10 cellular contexts compared by ENCODE assay signal in genomic region chr11:88508558-88508807, GRCh38.
DNase-seq lines count a peak whose midpoint lies in the region; ATAC-seq and TF ChIP-seq lines count a peak whose summit lies in the region.
"Had no signal": no experiment of that assay in that cellular context is flagged by ENCODE, and none has a peak within 500 bp of the region (broad histone marks: within the 10 kb centered on the region; RNA-seq: fewer than 3 reads in every experiment).

No MANE protein-coding gene starts in this region.

- TF ChIP-seq CTCF in AG09309 (IDR thresholded peaks at IDR 0.05; ENCODE audit: control insufficient read depth, insufficient read depth, low read depth, low read length, missing control alignments) (no peak), colonic mucosa (IDR thresholded peaks at IDR 0.05) (no peak), GM10248 (IDR thresholded peaks at IDR 0.05; ENCODE audit: control extremely low read depth, extremely low read depth, low read depth, missing control alignments) (no peak)

- no peaks in the 10 kb centered on the region for H3K36me3 ChIP-seq in colonic mucosa
- H3K36me3 ChIP-seq: SJCRH30 had no signal

- H3K4me1 Mint-ChIP-seq in natural killer cell treated with Interleukin-12 subunit alpha and Interleukin-12 subunit beta and Interleukin-15 and Interleukin-18, amount 100 ng/mL, for 72 hours (ENCODE audit: low read depth in 2 of 2), result peaks cover 14 to 16% of the 10 kb centered on the region in 2 donors

- peak overlapping the region; percentile 85 for H3K4me3 Mint-ChIP-seq in natural killer cell treated with Interleukin-12 subunit alpha and Interleukin-12 subunit beta and Interleukin-15 and Interleukin-18, amount 100 ng/mL, for 72 hours

- no peak overlapping the region for H3K27ac ChIP-seq in colonic mucosa
- H3K27ac ChIP-seq: KMS-11, SJCRH30 had no signal

- CTCF ChIA-PET in GM10248 (lab: Yijun Ruan, JAX), result interaction anchor here (1.0 to 1.6 kb wide), 2 partner anchors 23 to 35 kb away, joined by 3 to 4 read pairs; no protein-coding TSS in a partner anchor

- no peaks in the 10 kb centered on the region for H3K9me3 Mint-ChIP-seq in natural killer cell treated with Interleukin-12 subunit alpha and Interleukin-12 subunit beta and Interleukin-15 and Interleukin-18, amount 100 ng/mL, for 72 hours

- H3K4me3 ChIP-seq in AG09309 (ENCODE audit: control insufficient read depth, low read depth, low read length) (peak overlapping the region; percentile 35), colonic mucosa (peak overlapping the region; percentile 29)
- H3K4me3 ChIP-seq: SJCRH30 had no signal

- DNase-seq in AG09309 (ENCODE audit: low read depth), result no peak
- no peak for DNase-seq in colonic mucosa
- DNase-seq in natural killer cell treated with Interleukin-12 subunit alpha and Interleukin-12 subunit beta and Interleukin-15 and Interleukin-18, amount 100 ng/mL, for 72 hours (ENCODE audit: low spot score), result no peak
- DNase-seq in SIG-M5 (lab: John Stamatoyannopoulos, UW), result no peak
- no peak for DNase-seq in GF-D8 (lab: John Stamatoyannopoulos, UW)
- no peak for DNase-seq in GM10248 (ENCODE audit: extremely low spot score)
- DNase-seq in glomerular visceral epithelial cell (ENCODE audit: extremely low spot score), result no peak
- DNase-seq: SJCRH30 had no signal

- no peaks in the 10 kb centered on the region for H3K4me1 ChIP-seq in colonic mucosa
- H3K4me1 ChIP-seq: SJCRH30 had no signal

- peaks cover 26 to 60% of the 10 kb centered on the region in 2 donors for H3K27me3 Mint-ChIP-seq in natural killer cell treated with Interleukin-12 subunit alpha and Interleukin-12 subunit beta and Interleukin-15 and Interleukin-18, amount 100 ng/mL, for 72 hours

- POLR2A ChIA-PET in GM10248 (lab: Yijun Ruan, JAX), result no interaction called here

- H3K9me3 ChIP-seq in colonic mucosa, result no peaks in the 10 kb centered on the region
- H3K9me3 ChIP-seq: SJCRH30 had no signal

- intact Hi-C loops in colonic mucosa (cut with DNase I), result no loop called here

- peak; percentile 3 for ATAC-seq in HG02759 (IDR thresholded peaks at IDR 0.05; ENCODE audit: unreplicated experiment)
- no peak for ATAC-seq in natural killer cell treated with Interleukin-12 subunit alpha and Interleukin-12 subunit beta and Interleukin-15 and Interleukin-18, amount 100 ng/mL, for 72 hours

- no peak overlapping the region for H3K27ac Mint-ChIP-seq in natural killer cell treated with Interleukin-12 subunit alpha and Interleukin-12 subunit beta and Interleukin-15 and Interleukin-18, amount 100 ng/mL, for 72 hours

- peaks cover 9% of the 10 kb centered on the region for H3K36me3 Mint-ChIP-seq in natural killer cell treated with Interleukin-12 subunit alpha and Interleukin-12 subunit beta and Interleukin-15 and Interleukin-18, amount 100 ng/mL, for 72 hours

- H3K9ac ChIP-seq in colonic mucosa (ENCODE audit: low read depth in 2 of 2, low read length in 2 of 2), result no peak overlapping the region
- H3K9ac ChIP-seq: KMS-11 had no signal

- peaks cover 3% of the 10 kb centered on the region for H3K27me3 ChIP-seq in colonic mucosa
- H3K27me3 ChIP-seq: SJCRH30 had no signal
